In the genomic region with DNA sequence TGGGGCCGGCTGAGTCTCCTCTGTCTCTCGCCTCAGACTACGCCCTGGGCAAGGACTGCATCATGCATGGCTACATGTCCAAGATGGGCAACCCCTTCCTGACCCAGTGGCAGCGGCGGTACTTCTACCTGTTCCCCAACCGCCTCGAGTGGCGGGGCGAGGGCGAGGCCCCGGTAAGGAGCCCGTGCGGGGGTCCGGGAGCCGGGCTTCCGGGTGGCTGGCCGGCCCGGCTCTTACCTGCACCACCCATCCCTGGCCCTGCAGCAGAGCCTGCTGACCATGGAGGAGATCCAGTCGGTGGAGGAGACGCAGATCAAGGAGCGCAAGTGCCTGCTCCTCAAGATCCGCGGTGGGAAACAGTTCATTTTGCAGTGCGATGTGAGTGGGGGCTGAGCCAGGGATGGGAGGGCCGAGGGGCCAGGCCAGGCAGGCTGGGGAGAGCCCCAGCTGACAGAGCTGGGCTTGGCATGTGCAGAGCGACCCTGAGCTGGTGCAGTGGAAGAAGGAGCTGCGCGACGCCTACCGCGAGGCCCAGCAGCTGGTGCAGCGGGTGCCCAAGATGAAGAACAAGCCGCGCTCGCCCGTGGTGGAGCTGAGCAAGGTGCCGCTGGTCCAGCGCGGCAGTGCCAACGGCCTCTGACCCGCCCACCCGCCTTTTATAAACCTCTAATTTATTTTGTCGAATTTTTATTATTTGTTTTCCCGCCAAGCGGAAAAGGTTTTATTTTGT, we compare ENCODE assay signal across 14 cellular contexts. TPM values are rescaled to one million over a fixed set of nuclear protein-coding genes. Genes with fewer than 3 reads are reported as not detected.
DNase-seq lines count a peak whose midpoint lies in the region; ATAC-seq and TF ChIP-seq lines count a peak whose summit lies in the region.
"Had no signal": no experiment of that assay in that cellular context is flagged by ENCODE, and none has a peak within 500 bp of the region (broad histone marks: within the 10 kb centered on the region; RNA-seq: fewer than 3 reads in every experiment).

No MANE protein-coding gene starts in this region.

- no peak for ATAC-seq in heart left ventricle
- no peak for ATAC-seq in HG03439 (IDR thresholded peaks at IDR 0.05; ENCODE audit: unreplicated experiment)
- ATAC-seq: pancreas had no signal

- H3K4me1 Mint-ChIP-seq in CD14-positive monocyte, result peaks cover 80% of the 10 kb centered on the region

- 89 to 92% (median 91%) methylated on average over 35 to 45 of the region's 45 CpGs for WGBS in heart left ventricle, 4 donors
- WGBS in esophagus muscularis mucosa, result 87% methylated on average over 26 of the region's 45 CpGs

- TF ChIP-seq EP300 in esophagus muscularis mucosa (IDR thresholded peaks at IDR 0.05), result no peak

- peak overlapping the region; percentile 91 to 100 (median 97) for H3K27ac Mint-ChIP-seq in CD14-positive monocyte

- H3K9me3 ChIP-seq in KOPT-K1 (ENCODE audit: insufficient read depth, low read length, poor library complexity, severe bottlenecking) (no peaks in the 10 kb centered on the region), heart left ventricle (no peaks in the 10 kb centered on the region), osteoblast (ENCODE audit: low read depth, low read length) (no peaks in the 10 kb centered on the region), esophagus muscularis mucosa (no peaks in the 10 kb centered on the region)
- H3K9me3 ChIP-seq: pancreas had no signal

- H3K9me3 Mint-ChIP-seq in CD14-positive monocyte, result no peaks in the 10 kb centered on the region

- peaks cover 3% of the 10 kb centered on the region for H4K20me1 ChIP-seq in osteoblast (ENCODE audit: insufficient read depth, low read length)

- H3K4me1 ChIP-seq in heart left ventricle, result peaks cover 5 to 85% (median 21%) of the 10 kb centered on the region in 12 donors
- H3K4me1 ChIP-seq in osteoblast (ENCODE audit: insufficient read depth, low read length), result peaks cover 8% of the 10 kb centered on the region
- peaks cover 27 to 72% (median 44%) of the 10 kb centered on the region in 4 donors for H3K4me1 ChIP-seq in esophagus muscularis mucosa

- H3K4me3 ChIP-seq in heart left ventricle (peak overlapping the region in 1 of 12 donors; percentile 89), osteoblast (ENCODE audit: insufficient read depth, low read length) (no peak overlapping the region), esophagus muscularis mucosa (no peak overlapping the region)
- H3K4me3 ChIP-seq: pancreas had no signal

- peaks cover 0 to 10% (median 6%) of the 10 kb centered on the region in 3 donors for H3K27me3 Mint-ChIP-seq in CD14-positive monocyte (ENCODE audit: low read depth in 3 of 3)

- TF ChIP-seq POLR2A in heart left ventricle (IDR thresholded peaks at IDR 0.05) (no peak), esophagus muscularis mucosa (IDR thresholded peaks at IDR 0.05; ENCODE audit: low read depth) (no peak)

- peak overlapping the region; percentile 100 for H3K27ac ChIP-seq in KOPT-K1 (ENCODE audit: low read depth, low read length, poor library complexity, severe bottlenecking)
- H3K27ac ChIP-seq in heart left ventricle, result peak overlapping the region in 4 of 12 donors; percentile 44 to 100 (median 96)
- no peak overlapping the region for H3K27ac ChIP-seq in osteoblast (ENCODE audit: low read depth, low read length)
- peak overlapping the region in 1 of 4 donors; percentile 46 for H3K27ac ChIP-seq in esophagus muscularis mucosa (replicated peaks in 1 of 4)
- H3K27ac ChIP-seq: brain microvascular endothelial cell had no signal

- no peaks in the 10 kb centered on the region for H3K27me3 ChIP-seq in heart left ventricle
- no peaks in the 10 kb centered on the region for H3K27me3 ChIP-seq in osteoblast (ENCODE audit: insufficient read depth, low read length)
- H3K27me3 ChIP-seq in esophagus muscularis mucosa, result no peaks in the 10 kb centered on the region
- H3K27me3 ChIP-seq: brain microvascular endothelial cell, pancreas had no signal

- H3K4me3 Mint-ChIP-seq in CD14-positive monocyte, result peak overlapping the region; percentile 80 to 91

- peaks cover 7% of the 10 kb centered on the region for H3K79me2 ChIP-seq in osteoblast (ENCODE audit: insufficient read depth, low read length)

- no peak for TF ChIP-seq CTCF in CD14-positive monocyte (IDR thresholded peaks at IDR 0.05)
- TF ChIP-seq CTCF in heart left ventricle (IDR thresholded peaks at IDR 0.05), result no peak
- no peak for TF ChIP-seq CTCF in osteoblast (IDR thresholded peaks at IDR 0.05; ENCODE audit: extremely low read depth, low read depth, low read length)
- no peak for TF ChIP-seq CTCF in esophagus muscularis mucosa (IDR thresholded peaks at IDR 0.05)

- DNase-seq in CD14-positive monocyte (ENCODE audit: low spot score), result no peak
- DNase-seq in heart left ventricle, result peak in 4 of 5 donors; percentile 18 to 54 (median 22)
- peak; percentile 62 for DNase-seq in osteoblast (ENCODE audit: insufficient read length, low spot score, missing footprints)
- no peak for DNase-seq in NCI-H82 treated with DMSO at 0.1 percent for 48 hours (lab: John Stamatoyannopoulos, UW; ENCODE audit: unreplicated experiment)
- no peak for DNase-seq in esophagus muscularis mucosa (ENCODE audit: extremely low spot score)
- no peak for DNase-seq in COR-L47 (lab: John Stamatoyannopoulos, UW)
- DNase-seq: activated CD4-positive, alpha-beta T cell treated with anti-CD3 and anti-CD28 coated beads for 48 hours; brain microvascular endothelial cell; effector CD4-positive, alpha-beta T cell; mesenchymal stem cell; RPMI8226 had no signal

- intact Hi-C loops in CD14-positive monocyte (cut with micrococcal nuclease), result loop anchor here in 1 of 2 donors (1.0 to 2.0 kb wide), 2 partner anchors 8 to 16 kb away; no protein-coding TSS in a partner anchor
- intact Hi-C loops in heart left ventricle (cut with DNase I), result no loop called here
- intact Hi-C loops in esophagus muscularis mucosa (cut with DNase I), result no loop called here

- peaks cover 74% of the 10 kb centered on the region for H3K36me3 ChIP-seq in KOPT-K1 (ENCODE audit: insufficient read depth, low read length)
- peaks cover 6 to 75% (median 69%) of the 10 kb centered on the region in 9 donors for H3K36me3 ChIP-seq in heart left ventricle
- peaks cover 60% of the 10 kb centered on the region for H3K36me3 ChIP-seq in osteoblast (ENCODE audit: insufficient read depth, low read length)
- peaks cover 57 to 73% (median 68%) of the 10 kb centered on the region in 4 donors for H3K36me3 ChIP-seq in esophagus muscularis mucosa

- H2AFZ ChIP-seq in osteoblast (ENCODE audit: low read length), result no peak overlapping the region

- no peak overlapping the region for H3K4me2 ChIP-seq in osteoblast (ENCODE audit: insufficient read depth, low read length)

- H3K36me3 Mint-ChIP-seq in CD14-positive monocyte, result peaks cover 60 to 81% of the 10 kb centered on the region in 2 donors

RNA-seq across cellular contexts. Expression of gene ANKRD13D, which starts 4.1 kb away (rescaled TPM):
- 10 to 100 TPM in 1 of 2 donors, 1 to 10 TPM in 1; 9.1 to 10.3 TPM for polyA plus RNA-seq in CD14-positive monocyte
- 10 to 100 TPM in 6 of 9 donors, 1 to 10 TPM in 3; 7.6 to 43.6 (median 12.8) TPM for total RNA-seq in heart left ventricle
- polyA plus RNA-seq in heart left ventricle, result 10 to 100 TPM; 12.3 to 17.6 TPM
- 33.0 and 34.4 TPM in 2 replicates for total RNA-seq in osteoblast
- total RNA-seq in esophagus muscularis mucosa, result 10 to 100 TPM; 27.7 to 53.0 (median 39.5) TPM

RNA-seq across cellular contexts. Expression of gene SSH3, which starts 18.4 kb away (rescaled TPM):
- polyA plus RNA-seq in CD14-positive monocyte (1 to 10 TPM; 3.6 to 5.8 TPM), heart left ventricle (1 to 10 TPM; 8.1 to 9.4 TPM)
- total RNA-seq in heart left ventricle (10 to 100 TPM; 10.8 to 23.9 (median 16.8) TPM), osteoblast (13.3 and 25.0 TPM in 2 replicates), esophagus muscularis mucosa (10 to 100 TPM; 28.2 to 51.5 (median 44.0) TPM)

RNA-seq across cellular contexts. Expression of gene GRK2, which starts 18.7 kb away (rescaled TPM):
- polyA plus RNA-seq in CD14-positive monocyte, result 10 to 100 TPM; 34.9 to 43.0 TPM
- 100 to 1,000 TPM in 1 of 9 donors, 10 to 100 TPM in 8; 40.1 to 107 (median 49.6) TPM for total RNA-seq in heart left ventricle
- 10 to 100 TPM; 55.6 to 63.8 TPM for polyA plus RNA-seq in heart left ventricle
- total RNA-seq in osteoblast, result 21.4 and 23.6 TPM in 2 replicates
- total RNA-seq in esophagus muscularis mucosa, result 10 to 100 TPM; 46.9 to 68.8 (median 59.5) TPM

Comparison
In these comparisons a context has a peak if more than half of its experiments do, and no peak if none do; other contexts are left out.
1. DNase-seq: peak in heart left ventricle (4 of 5) and osteoblast (single experiment); none in CD14-positive monocyte (single experiment), NCI-H82 treated with DMSO at 0.1 percent for 48 hours (single experiment), esophagus muscularis mucosa (single experiment) and COR-L47 (single experiment).